In genomic region chr11:5933116-5933515, GRCh38 we compare ENCODE assay signal across 41 cellular contexts. TPM values are rescaled to one million over a fixed set of nuclear protein-coding genes. Genes with fewer than 3 reads are reported as not detected.
"Had no signal": no experiment of that assay in that cellular context is flagged by ENCODE, and none has a peak within 500 bp of the region (broad histone marks: within the 10 kb centered on the region; RNA-seq: fewer than 3 reads in every experiment).

No MANE protein-coding gene starts in this region.

- H3K27me3 ChIP-seq: adrenal gland, ascending aorta, body of pancreas, brain microvascular endothelial cell, breast epithelium, cardiac muscle cell had no signal

- H3K36me3 ChIP-seq: adrenal gland, ascending aorta, brain microvascular endothelial cell, breast epithelium, cardiac muscle cell had no signal

- H3K9me3 ChIP-seq: adrenal gland, ascending aorta, body of pancreas had no signal

- H3K4me1 ChIP-seq: adrenal gland, ascending aorta, body of pancreas, breast epithelium had no signal

- H3K27me3 Mint-ChIP-seq: activated naive CD4-positive, alpha-beta T cell treated with anti-CD3 and anti-CD28 coated beads, Interleukin-2, amount 10 ng/mL, durations not matched to agents 7 days and 5 days; activated naive CD8-positive, alpha-beta T cell treated with anti-CD3 and anti-CD28 coated beads, Interleukin-2, amount 10 ng/mL, durations not matched to agents 7 days and 5 days had no signal

- H3K4me3 ChIP-seq: adrenal gland, ascending aorta, body of pancreas, breast epithelium, cardiac muscle cell had no signal

- H3K9me3 Mint-ChIP-seq: activated naive CD4-positive, alpha-beta T cell treated with anti-CD3 and anti-CD28 coated beads, Interleukin-2, amount 50 U/mL, for 24 hours had no signal

- H3K27ac ChIP-seq: adrenal gland, ascending aorta, body of pancreas, brain microvascular endothelial cell, breast epithelium, cardiac muscle cell had no signal

- H3K4me1 Mint-ChIP-seq: activated naive CD4-positive, alpha-beta T cell treated with anti-CD3 and anti-CD28 coated beads, Interleukin-2, amount 10 ng/mL, durations not matched to agents 7 days and 5 days; activated naive CD4-positive, alpha-beta T cell treated with anti-CD3 and anti-CD28 coated beads, Interleukin-2, amount 50 U/mL, for 24 hours; activated naive CD8-positive, alpha-beta T cell treated with anti-CD3 and anti-CD28 coated beads for 36 hours; activated naive CD8-positive, alpha-beta T cell treated with anti-CD3 and anti-CD28 coated beads, Interleukin-2, amount 10 ng/mL, durations not matched to agents 7 days and 5 days; activated naive CD8-positive, alpha-beta T cell treated with anti-CD3 and anti-CD28 coated beads, Interleukin-2, amount 50 U/mL, for 24 hours; activated T-helper 17 cell treated with anti-CD3 and anti-CD28 coated beads, Interleukin-2, amount 50 U/mL, for 72 hours; brain; central memory CD8-positive, alpha-beta T cell had no signal

- H3K36me3 Mint-ChIP-seq: activated naive CD4-positive, alpha-beta T cell treated with anti-CD3 and anti-CD28 coated beads, Interleukin-2, amount 10 ng/mL, durations not matched to agents 7 days and 5 days; activated naive CD8-positive, alpha-beta T cell; activated naive CD8-positive, alpha-beta T cell treated with anti-CD3 and anti-CD28 coated beads, Interleukin-2, amount 10 ng/mL, durations not matched to agents 7 days and 5 days; brain had no signal

- H3K27ac Mint-ChIP-seq: activated naive CD4-positive, alpha-beta T cell treated with anti-CD3 and anti-CD28 coated beads for 36 hours; activated naive CD4-positive, alpha-beta T cell treated with anti-CD3 and anti-CD28 coated beads, Interleukin-2, amount 10 ng/mL, durations not matched to agents 7 days and 5 days; activated naive CD4-positive, alpha-beta T cell treated with anti-CD3 and anti-CD28 coated beads, Interleukin-2, amount 50 U/mL, for 24 hours; activated naive CD4-positive, alpha-beta T cell treated with anti-CD3 and anti-CD28 coated beads, Interleukin-2, amount 50 U/mL, for 72 hours; activated naive CD8-positive, alpha-beta T cell; activated naive CD8-positive, alpha-beta T cell treated with anti-CD3 and anti-CD28 coated beads for 36 hours; activated naive CD8-positive, alpha-beta T cell treated with anti-CD3 and anti-CD28 coated beads, Interleukin-2, amount 10 ng/mL, durations not matched to agents 7 days and 5 days; activated naive CD8-positive, alpha-beta T cell treated with anti-CD3 and anti-CD28 coated beads, Interleukin-2, amount 50 U/mL, for 24 hours; activated T-cell treated with anti-CD3 and anti-CD28 coated beads, Interleukin-2, amount 50 U/mL, for 24 hours; activated T-cell treated with anti-CD3 and anti-CD28 coated beads, Interleukin-2, amount 50 U/mL, for 72 hours; activated T-helper 1 cell treated with anti-CD3 and anti-CD28 coated beads, Interleukin-12 subunit alpha, Interleukin-12 subunit beta, Interleukin-2, Interleukin-4 antibody, amounts not matched to agents 30 ng/mL and 10 ng/mL and 1 ng/mL, durations not matched to agents 14 hours and 24 hours and 36 hours; activated T-helper 17 cell treated with anti-CD3 and anti-CD28 coated beads, Interleukin-2, amount 50 U/mL, for 72 hours; activated T-helper 2 cell treated with anti-CD3 and anti-CD28 coated beads, Interferon-gamma antibody, Interleukin-2, Interleukin-4, amounts not matched to agents 10 μg/mL and 5 μg/mL and 100 μg/mL, durations not matched to agents 14 hours and 24 hours and 36 hours; brain had no signal

- H3K4me3 Mint-ChIP-seq: activated naive CD4-positive, alpha-beta T cell treated with anti-CD3 and anti-CD28 coated beads for 36 hours; activated naive CD4-positive, alpha-beta T cell treated with anti-CD3 and anti-CD28 coated beads, Interleukin-2, amount 10 ng/mL, durations not matched to agents 7 days and 5 days; activated naive CD4-positive, alpha-beta T cell treated with anti-CD3 and anti-CD28 coated beads, Interleukin-2, amount 50 U/mL, for 24 hours; activated naive CD8-positive, alpha-beta T cell; activated naive CD8-positive, alpha-beta T cell treated with anti-CD3 and anti-CD28 coated beads for 36 hours; activated naive CD8-positive, alpha-beta T cell treated with anti-CD3 and anti-CD28 coated beads, Interleukin-2, amount 10 ng/mL, durations not matched to agents 7 days and 5 days; activated naive CD8-positive, alpha-beta T cell treated with anti-CD3 and anti-CD28 coated beads, Interleukin-2, amount 50 U/mL, for 24 hours; activated T-cell treated with anti-CD3 and anti-CD28 coated beads, Interleukin-2, amount 50 U/mL, for 24 hours; activated T-cell treated with anti-CD3 and anti-CD28 coated beads, Interleukin-2, amount 50 U/mL, for 4 hours; activated T-cell treated with anti-CD3 and anti-CD28 coated beads, Interleukin-2, amount 50 U/mL, for 72 hours; activated T-helper 1 cell treated with anti-CD3 and anti-CD28 coated beads, Interleukin-12 subunit alpha, Interleukin-12 subunit beta, Interleukin-2, Interleukin-4 antibody, amounts not matched to agents 30 ng/mL and 10 ng/mL and 1 ng/mL, durations not matched to agents 14 hours and 24 hours and 36 hours; activated T-helper 17 cell treated with anti-CD3 and anti-CD28 coated beads, Interleukin-2, amount 50 U/mL, for 72 hours; brain; central memory CD8-positive, alpha-beta T cell had no signal

- ATAC-seq: activated naive CD4-positive, alpha-beta T cell treated with anti-CD3 and anti-CD28 coated beads, Interleukin-2, amount 50 U/mL, for 72 hours; activated naive CD8-positive, alpha-beta T cell treated with anti-CD3 and anti-CD28 coated beads, Interleukin-2, amount 50 U/mL, for 24 hours; activated T-cell treated with anti-CD3 and anti-CD28 coated beads, Interleukin-2, amount 50 U/mL, for 4 hours; activated T-cell treated with anti-CD3 and anti-CD28 coated beads, Interleukin-2, amount 50 U/mL, for 72 hours; activated T-helper 17 cell treated with anti-CD3 and anti-CD28 coated beads, Interleukin-2, amount 50 U/mL, for 72 hours; body of pancreas had no signal

- DNase-seq: activated effector memory CD4-positive, alpha-beta T cell treated with Interleukin-2 at 50 U/mL for 16 hours; activated gamma-delta T cell; activated gamma-delta T cell treated with Interleukin-2 at 50 U/mL for 16 hours; activated naive CD4-positive, alpha-beta T cell; activated naive CD4-positive, alpha-beta T cell treated with anti-CD3 and anti-CD28 coated beads for 36 hours; activated naive CD4-positive, alpha-beta T cell treated with anti-CD3 and anti-CD28 coated beads, Interleukin-2, amount 10 ng/mL, durations not matched to agents 7 days and 5 days; activated naive CD4-positive, alpha-beta T cell treated with anti-CD3 and anti-CD28 coated beads, Interleukin-2, amount 50 U/mL, for 16 hours; activated naive CD4-positive, alpha-beta T cell treated with Interleukin-2 at 50 U/mL for 16 hours; activated naive CD8-positive, alpha-beta T cell treated with anti-CD3 and anti-CD28 coated beads for 36 hours; activated naive CD8-positive, alpha-beta T cell treated with anti-CD3 and anti-CD28 coated beads, Interleukin-2, amount 10 ng/mL, durations not matched to agents 7 days and 5 days; activated naive CD8-positive, alpha-beta T cell treated with anti-CD3 and anti-CD28 coated beads, Interleukin-2, amount 50 U/mL, for 24 hours; activated T-cell treated with anti-CD3 and anti-CD28 coated beads, Interleukin-2, amount 50 U/mL, for 1 hour; activated T-cell treated with anti-CD3 and anti-CD28 coated beads, Interleukin-2, amount 50 U/mL, for 24 hours; activated T-cell treated with anti-CD3 and anti-CD28 coated beads, Interleukin-2, amount 50 U/mL, for 4 hours; activated T-cell treated with anti-CD3 and anti-CD28 coated beads, Interleukin-2, amount 50 U/mL, for 48 hours; activated T-cell treated with anti-CD3 and anti-CD28 coated beads, Interleukin-2, amount 50 U/mL, for 72 hours; adrenal gland; amniotic stem cell; amygdala; anterior cingulate cortex; aorta; body of pancreas; brain microvascular endothelial cell; caudate nucleus; central memory CD4-positive, alpha-beta T cell; cerebellar nuclear complex had no signal

RNA-seq across cellular contexts. Expression of gene OR56A3, which starts 8.9 kb away (rescaled TPM):
- total RNA-seq: activated naive CD4-positive, alpha-beta T cell treated with anti-CD3 and anti-CD28 coated beads for 36 hours; activated naive CD4-positive, alpha-beta T cell treated with anti-CD3 and anti-CD28 coated beads, Interleukin-2, amount 50 U/mL, for 72 hours; activated naive CD8-positive, alpha-beta T cell treated with anti-CD3 and anti-CD28 coated beads for 36 hours; activated naive CD8-positive, alpha-beta T cell treated with anti-CD3 and anti-CD28 coated beads, Interleukin-2, amount 10 ng/mL, durations not matched to agents 7 days and 5 days; activated T-cell treated with anti-CD3 and anti-CD28 coated beads, Interleukin-2, amount 50 U/mL, for 4 hours; activated T-cell treated with anti-CD3 and anti-CD28 coated beads, Interleukin-2, amount 50 U/mL, for 72 hours; activated T-helper 1 cell treated with anti-CD3 and anti-CD28 coated beads, Interleukin-12 subunit alpha, Interleukin-12 subunit beta, Interleukin-2, Interleukin-4 antibody, amounts not matched to agents 30 ng/mL and 10 ng/mL and 1 ng/mL, durations not matched to agents 14 hours and 24 hours and 36 hours; activated T-helper 17 cell treated with anti-CD3 and anti-CD28 coated beads, Interleukin-2, amount 50 U/mL, for 72 hours; activated T-helper 2 cell treated with anti-CD3 and anti-CD28 coated beads, Interferon-gamma antibody, Interleukin-2, Interleukin-4, amounts not matched to agents 10 μg/mL and 5 μg/mL and 100 μg/mL, durations not matched to agents 14 hours and 24 hours and 36 hours; adrenal gland; aorta; ascending aorta; astrocyte; body of pancreas; breast epithelium; bronchial epithelial cell; cardiac muscle cell; cardiac septum; cerebellum had no signal

RNA-seq across cellular contexts. Expression of gene OR56A5, which starts 35.2 kb away (rescaled TPM):
- total RNA-seq: activated naive CD4-positive, alpha-beta T cell treated with anti-CD3 and anti-CD28 coated beads for 36 hours; activated naive CD4-positive, alpha-beta T cell treated with anti-CD3 and anti-CD28 coated beads, Interleukin-2, amount 50 U/mL, for 72 hours; activated naive CD8-positive, alpha-beta T cell treated with anti-CD3 and anti-CD28 coated beads for 36 hours; activated naive CD8-positive, alpha-beta T cell treated with anti-CD3 and anti-CD28 coated beads, Interleukin-2, amount 10 ng/mL, durations not matched to agents 7 days and 5 days; activated T-cell treated with anti-CD3 and anti-CD28 coated beads, Interleukin-2, amount 50 U/mL, for 4 hours; activated T-cell treated with anti-CD3 and anti-CD28 coated beads, Interleukin-2, amount 50 U/mL, for 72 hours; activated T-helper 1 cell treated with anti-CD3 and anti-CD28 coated beads, Interleukin-12 subunit alpha, Interleukin-12 subunit beta, Interleukin-2, Interleukin-4 antibody, amounts not matched to agents 30 ng/mL and 10 ng/mL and 1 ng/mL, durations not matched to agents 14 hours and 24 hours and 36 hours; activated T-helper 17 cell treated with anti-CD3 and anti-CD28 coated beads, Interleukin-2, amount 50 U/mL, for 72 hours; activated T-helper 2 cell treated with anti-CD3 and anti-CD28 coated beads, Interferon-gamma antibody, Interleukin-2, Interleukin-4, amounts not matched to agents 10 μg/mL and 5 μg/mL and 100 μg/mL, durations not matched to agents 14 hours and 24 hours and 36 hours; adrenal gland; aorta; ascending aorta; astrocyte; body of pancreas; breast epithelium; bronchial epithelial cell; cardiac muscle cell; cardiac septum; cerebellum had no signal

RNA-seq across cellular contexts. Expression of gene OR52E5, which starts 40.1 kb away (rescaled TPM):
- total RNA-seq: activated naive CD4-positive, alpha-beta T cell treated with anti-CD3 and anti-CD28 coated beads for 36 hours; activated naive CD4-positive, alpha-beta T cell treated with anti-CD3 and anti-CD28 coated beads, Interleukin-2, amount 50 U/mL, for 72 hours; activated naive CD8-positive, alpha-beta T cell treated with anti-CD3 and anti-CD28 coated beads for 36 hours; activated naive CD8-positive, alpha-beta T cell treated with anti-CD3 and anti-CD28 coated beads, Interleukin-2, amount 10 ng/mL, durations not matched to agents 7 days and 5 days; activated T-cell treated with anti-CD3 and anti-CD28 coated beads, Interleukin-2, amount 50 U/mL, for 4 hours; activated T-cell treated with anti-CD3 and anti-CD28 coated beads, Interleukin-2, amount 50 U/mL, for 72 hours; activated T-helper 1 cell treated with anti-CD3 and anti-CD28 coated beads, Interleukin-12 subunit alpha, Interleukin-12 subunit beta, Interleukin-2, Interleukin-4 antibody, amounts not matched to agents 30 ng/mL and 10 ng/mL and 1 ng/mL, durations not matched to agents 14 hours and 24 hours and 36 hours; activated T-helper 17 cell treated with anti-CD3 and anti-CD28 coated beads, Interleukin-2, amount 50 U/mL, for 72 hours; activated T-helper 2 cell treated with anti-CD3 and anti-CD28 coated beads, Interferon-gamma antibody, Interleukin-2, Interleukin-4, amounts not matched to agents 10 μg/mL and 5 μg/mL and 100 μg/mL, durations not matched to agents 14 hours and 24 hours and 36 hours; adrenal gland; aorta; ascending aorta; astrocyte; body of pancreas; breast epithelium; bronchial epithelial cell; cardiac muscle cell; cardiac septum; cerebellum had no signal

RNA-seq across cellular contexts. Expression of gene OR52E4, which starts 52.7 kb away (rescaled TPM):
- total RNA-seq: activated naive CD4-positive, alpha-beta T cell treated with anti-CD3 and anti-CD28 coated beads for 36 hours; activated naive CD4-positive, alpha-beta T cell treated with anti-CD3 and anti-CD28 coated beads, Interleukin-2, amount 50 U/mL, for 72 hours; activated naive CD8-positive, alpha-beta T cell treated with anti-CD3 and anti-CD28 coated beads for 36 hours; activated naive CD8-positive, alpha-beta T cell treated with anti-CD3 and anti-CD28 coated beads, Interleukin-2, amount 10 ng/mL, durations not matched to agents 7 days and 5 days; activated T-cell treated with anti-CD3 and anti-CD28 coated beads, Interleukin-2, amount 50 U/mL, for 4 hours; activated T-cell treated with anti-CD3 and anti-CD28 coated beads, Interleukin-2, amount 50 U/mL, for 72 hours; activated T-helper 1 cell treated with anti-CD3 and anti-CD28 coated beads, Interleukin-12 subunit alpha, Interleukin-12 subunit beta, Interleukin-2, Interleukin-4 antibody, amounts not matched to agents 30 ng/mL and 10 ng/mL and 1 ng/mL, durations not matched to agents 14 hours and 24 hours and 36 hours; activated T-helper 17 cell treated with anti-CD3 and anti-CD28 coated beads, Interleukin-2, amount 50 U/mL, for 72 hours; activated T-helper 2 cell treated with anti-CD3 and anti-CD28 coated beads, Interferon-gamma antibody, Interleukin-2, Interleukin-4, amounts not matched to agents 10 μg/mL and 5 μg/mL and 100 μg/mL, durations not matched to agents 14 hours and 24 hours and 36 hours; adrenal gland; aorta; ascending aorta; astrocyte; body of pancreas; breast epithelium; bronchial epithelial cell; cardiac muscle cell; cardiac septum; cerebellum had no signal

RNA-seq across cellular contexts. Expression of gene OR52L1, which starts 53.7 kb away (rescaled TPM):
- total RNA-seq: activated naive CD4-positive, alpha-beta T cell treated with anti-CD3 and anti-CD28 coated beads for 36 hours; activated naive CD4-positive, alpha-beta T cell treated with anti-CD3 and anti-CD28 coated beads, Interleukin-2, amount 50 U/mL, for 72 hours; activated naive CD8-positive, alpha-beta T cell treated with anti-CD3 and anti-CD28 coated beads for 36 hours; activated naive CD8-positive, alpha-beta T cell treated with anti-CD3 and anti-CD28 coated beads, Interleukin-2, amount 10 ng/mL, durations not matched to agents 7 days and 5 days; activated T-cell treated with anti-CD3 and anti-CD28 coated beads, Interleukin-2, amount 50 U/mL, for 4 hours; activated T-cell treated with anti-CD3 and anti-CD28 coated beads, Interleukin-2, amount 50 U/mL, for 72 hours; activated T-helper 1 cell treated with anti-CD3 and anti-CD28 coated beads, Interleukin-12 subunit alpha, Interleukin-12 subunit beta, Interleukin-2, Interleukin-4 antibody, amounts not matched to agents 30 ng/mL and 10 ng/mL and 1 ng/mL, durations not matched to agents 14 hours and 24 hours and 36 hours; activated T-helper 17 cell treated with anti-CD3 and anti-CD28 coated beads, Interleukin-2, amount 50 U/mL, for 72 hours; activated T-helper 2 cell treated with anti-CD3 and anti-CD28 coated beads, Interferon-gamma antibody, Interleukin-2, Interleukin-4, amounts not matched to agents 10 μg/mL and 5 μg/mL and 100 μg/mL, durations not matched to agents 14 hours and 24 hours and 36 hours; aorta; ascending aorta; astrocyte; body of pancreas; breast epithelium; bronchial epithelial cell; cardiac septum; cerebellum had no signal
